ENCODE assay signal across 28 cellular contexts in the genomic region with DNA sequence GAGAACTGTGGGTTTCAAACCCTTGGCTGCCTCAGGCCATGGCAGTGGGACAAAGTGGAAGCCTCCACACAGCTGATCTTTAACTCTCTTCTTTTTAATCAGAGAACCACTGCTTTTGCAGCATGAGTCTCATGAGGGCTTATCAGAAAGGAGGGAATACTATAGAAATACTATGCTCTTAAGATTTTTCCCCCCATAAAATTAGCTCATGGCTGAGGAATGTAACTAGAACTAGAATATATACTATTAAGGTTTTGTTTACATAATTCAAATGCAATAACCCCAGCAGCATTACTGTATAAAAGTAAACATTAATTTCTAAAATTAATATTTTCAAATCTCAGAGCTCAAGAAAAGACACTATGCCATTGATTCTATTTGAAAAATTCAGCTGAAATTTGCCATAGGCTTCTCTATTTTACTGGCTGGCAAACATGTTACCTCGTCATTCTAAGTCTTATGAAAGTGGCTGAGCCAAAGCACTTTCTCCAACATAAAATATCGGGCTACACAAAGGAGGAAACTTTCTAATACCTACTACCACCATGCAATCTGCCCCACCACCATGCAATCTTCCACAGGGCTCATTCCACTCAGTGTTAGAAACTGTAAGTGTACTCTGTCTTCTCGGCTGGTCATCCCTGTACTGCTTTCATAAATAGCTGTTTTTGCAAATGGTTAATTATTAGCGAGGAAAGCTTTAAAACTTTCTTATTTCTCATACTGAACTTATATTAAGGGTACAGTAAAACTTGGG.
"Had no signal": no experiment of that assay in that cellular context is flagged by ENCODE, and none has a peak within 500 bp of the region (broad histone marks: within the 10 kb centered on the region; RNA-seq: fewer than 3 reads in every experiment).

No MANE protein-coding gene starts in this region.

- H3K36me3 ChIP-seq: brain microvascular endothelial cell, Peyer's patch had no signal

- H3K4me1 ChIP-seq: Peyer's patch, SJSA1 had no signal

- DNase-seq: activated B cell treated with CpG ODN at 0.5 μM for 24 hours; activated CD4-positive, alpha-beta memory T cell treated with anti-CD3 and anti-CD28 coated beads, Interleukin-2, amount 10 ng/mL, durations not matched to agents 7 days and 5 days; activated CD4-positive, alpha-beta T cell treated with anti-CD3 and anti-CD28 coated beads for 1 hour; activated CD4-positive, alpha-beta T cell treated with anti-CD3 and anti-CD28 coated beads for 48 hours; activated CD8-positive, alpha-beta memory T cell treated with anti-CD3 and anti-CD28 coated beads for 24 hours; activated CD8-positive, alpha-beta memory T cell treated with anti-CD3 and anti-CD28 coated beads, Interleukin-2, amount 10 ng/mL, durations not matched to agents 7 days and 5 days; activated CD8-positive, alpha-beta memory T cell treated with anti-CD3 and anti-CD28 coated beads, Interleukin-2, amount 50 U/mL, for 48 hours; activated effector memory CD4-positive, alpha-beta T cell treated with Interleukin-2 at 50 U/mL for 16 hours; activated naive CD4-positive, alpha-beta T cell treated with anti-CD3 and anti-CD28 coated beads, Interleukin-2, amount 50 U/mL, for 16 hours; activated naive CD8-positive, alpha-beta T cell treated with anti-CD3 and anti-CD28 coated beads for 36 hours; activated T-cell treated with anti-CD3 and anti-CD28 coated beads, Interleukin-2, amount 50 U/mL, for 48 hours; amniotic stem cell; aorta; brain microvascular endothelial cell; central memory CD4-positive, alpha-beta T cell; NCI-H1105; NCI-H1417 treated with DMSO at 0.1 percent for 48 hours; NCI-H187 treated with DMSO at 0.1 percent for 48 hours; NCI-H345; NCI-H524 treated with DMSO at 0.1 percent for 48 hours; Peyer's patch; RPMI8226; SHP77 treated with DMSO at 0.1 percent for 48 hours; T-cell; T-helper 17 cell had no signal

- H3K27ac ChIP-seq: brain microvascular endothelial cell, Peyer's patch, SJSA1, VCaP had no signal

- H3K27me3 ChIP-seq: brain microvascular endothelial cell, Peyer's patch, SJSA1 had no signal

- H3K9me3 ChIP-seq: Peyer's patch, SJSA1 had no signal

- H3K4me3 ChIP-seq: Peyer's patch, SJSA1 had no signal

- ATAC-seq: activated CD8-positive, alpha-beta memory T cell treated with anti-CD3 and anti-CD28 coated beads, Interleukin-2, amount 10 ng/mL, durations not matched to agents 7 days and 5 days; SK-N-SH treated with all-trans-retinoic acid at 6 μM for 48 hours; T-cell; T-helper 17 cell had no signal
